In genomic region chrY:15704906-15705305, GRCh38 we compare ENCODE assay signal across 8 cellular contexts.
"Had no signal": no experiment of that assay in that cellular context is flagged by ENCODE, and none has a peak within 500 bp of the region (broad histone marks: within the 10 kb centered on the region; RNA-seq: fewer than 3 reads in every experiment).

No MANE protein-coding gene starts in this region.

- H3K4me3 ChIP-seq: GM23248, HAP-1 had no signal

- H3K9me3 ChIP-seq: HAP-1 had no signal

- DNase-seq: GM23248, GOT3, H7, HFFc6 had no signal

- H3K27ac ChIP-seq: GM23248, HL-60 had no signal

- H3K36me3 ChIP-seq: HAP-1 had no signal

- H3K4me1 ChIP-seq: HAP-1 had no signal

- ATAC-seq: HCT116, HepG2 had no signal
